In genomic region chr10:16794005-16794404, GRCh38 we compare ENCODE assay signal across 27 cellular contexts.
"Had no signal": no experiment of that assay in that cellular context is flagged by ENCODE, and none has a peak within 500 bp of the region (broad histone marks: within the 10 kb centered on the region; RNA-seq: fewer than 3 reads in every experiment).

No MANE protein-coding gene starts in this region.

- H3K27ac Mint-ChIP-seq: stimulated activated memory B cell treated with anti-CD40 and anti-IgM and Interleukin-4, amounts not matched to agents 10 μg/mL and 1 μg/mL and 100 μg/mL, for 72 hours had no signal

- H3K9me3 Mint-ChIP-seq: natural killer cell treated with Interleukin-12 subunit alpha and Interleukin-12 subunit beta and Interleukin-15 and Interleukin-18, amount 100 ng/mL, for 72 hours; neural crest cell; stimulated activated memory B cell treated with anti-CD40 and anti-IgM and Interleukin-4, amounts not matched to agents 10 μg/mL and 1 μg/mL and 100 μg/mL, for 72 hours had no signal

- H3K4me3 ChIP-seq: left lung, lower lobe of right lung, pancreas, prostate gland, skin epidermis, tibial nerve, upper lobe of left lung had no signal

- H3K27ac ChIP-seq: left lung, lower lobe of right lung, pancreas, prostate gland, skin epidermis, tibial nerve, upper lobe of left lung had no signal

- ATAC-seq: left cardiac atrium; left lung; lower lobe of right lung; naive thymus-derived CD4-positive, alpha-beta T cell; natural killer cell treated with Interleukin-12 subunit alpha and Interleukin-12 subunit beta and Interleukin-15 and Interleukin-18, amount 100 ng/mL, for 72 hours; pancreas; right cardiac atrium; sciatic nerve; stimulated activated memory B cell treated with anti-CD40 and anti-IgM and Interleukin-4, amounts not matched to agents 10 μg/mL and 1 μg/mL and 100 μg/mL, for 72 hours; stimulated activated naive CD8-positive, alpha-beta T cell treated with anti-CD3 and anti-CD28 coated beads, Interleukin-15, amount 100 ng/mL, for 72 hours had no signal

- H3K4me3 Mint-ChIP-seq: naive thymus-derived CD4-positive, alpha-beta T cell; natural killer cell treated with Interleukin-12 subunit alpha and Interleukin-12 subunit beta and Interleukin-15 and Interleukin-18, amount 100 ng/mL, for 72 hours; neural crest cell; stimulated activated memory B cell treated with anti-CD40 and anti-IgM and Interleukin-4, amounts not matched to agents 10 μg/mL and 1 μg/mL and 100 μg/mL, for 72 hours; stimulated activated naive CD8-positive, alpha-beta T cell treated with anti-CD3 and anti-CD28 coated beads, Interleukin-15, amount 100 ng/mL, for 72 hours had no signal

- H3K27me3 ChIP-seq: left lung, pancreas, tibial nerve, upper lobe of left lung had no signal

- H3K4me1 ChIP-seq: left lung, lower lobe of right lung, prostate gland, tibial nerve, upper lobe of left lung had no signal

- H3K9me3 ChIP-seq: left lung, lower lobe of right lung, pancreas, prostate gland, tibial nerve, upper lobe of left lung had no signal

- DNase-seq: hippocampal formation; kidney glomerular epithelial cell; left cardiac atrium; left lung; lower lobe of right lung; mammary epithelial cell; mesenchymal stem cell; naive thymus-derived CD4-positive, alpha-beta T cell; nucleus accumbens; pancreas; posterior cingulate gyrus; retina; right cardiac atrium; stimulated activated CD4-positive, alpha-beta T cell treated with anti-CD3 and anti-CD28 coated beads, Interleukin-2, amount 100 ng/mL, for 48 hours; stimulated activated CD4-positive, alpha-beta T cell treated with anti-CD3 and anti-CD28 coated beads, Interleukin-4, amount 100 ng/mL, for 4 hours; stimulated activated CD8-positive, alpha-beta memory T cell treated with anti-CD3 and anti-CD28 coated beads, Interleukin-4, amount 100 ng/mL, for 48 hours; stimulated activated naive CD4-positive, alpha-beta T cell treated with Interleukin-2 at 50 U/mL for 16 hours; stimulated activated naive CD8-positive, alpha-beta T cell treated with anti-CD3 and anti-CD28 coated beads, Interleukin-15, amount 100 ng/mL, for 72 hours; substantia nigra; upper lobe of left lung had no signal

- H3K36me3 ChIP-seq: lower lobe of right lung, pancreas, prostate gland, upper lobe of left lung had no signal

- H3K27me3 Mint-ChIP-seq: naive thymus-derived CD4-positive, alpha-beta T cell; natural killer cell treated with Interleukin-12 subunit alpha and Interleukin-12 subunit beta and Interleukin-15 and Interleukin-18, amount 100 ng/mL, for 72 hours; stimulated activated memory B cell treated with anti-CD40 and anti-IgM and Interleukin-4, amounts not matched to agents 10 μg/mL and 1 μg/mL and 100 μg/mL, for 72 hours; stimulated activated naive CD8-positive, alpha-beta T cell treated with anti-CD3 and anti-CD28 coated beads, Interleukin-15, amount 100 ng/mL, for 72 hours had no signal
